In genomic region chr10:125719173-125720001, GRCh38 we compare ENCODE assay signal across 8 cellular contexts. TPM values are rescaled to one million over a fixed set of nuclear protein-coding genes. Genes with fewer than 3 reads are reported as not detected.
DNase-seq lines count a peak whose midpoint lies in the region; ATAC-seq and TF ChIP-seq lines count a peak whose summit lies in the region.

TSS of gene EDRF1 (plus strand) at chr10:125719709. CDS start at chr10:125719808, 99 bp downstream.

- peaks cover 30% of the 10 kb centered on the region for H3K4me1 Mint-ChIP-seq in activated naive CD4-positive, alpha-beta T cell treated with anti-CD3 and anti-CD28 coated beads for 36 hours (ENCODE audit: low read depth)

- H3K4me3 Mint-ChIP-seq in activated naive CD4-positive, alpha-beta T cell treated with anti-CD3 and anti-CD28 coated beads for 36 hours: peak within 1 kb of the TSS; percentile 88

- TF ChIP-seq POLR2A in gastroesophageal sphincter (IDR thresholded peaks at IDR 0.05): peak; percentile 72 to 80

- H3K4me1 ChIP-seq in gastroesophageal sphincter (peaks cover 4 to 24% (median 9%) of the 10 kb centered on the region in 3 donors), neutrophil (ENCODE audit: control insufficient read depth in 1 of 2, insufficient read depth in 1 of 2, low read depth in 1 of 2, low read length in 1 of 2) (peaks cover 15 to 19% of the 10 kb centered on the region in 2 experiments)

- H3K27ac ChIP-seq in gastroesophageal sphincter (peak within 1 kb of the TSS; percentile 78 to 97 (median 89)), neutrophil (peak within 1 kb of the TSS; percentile 83), substantia nigra (ENCODE audit: low read depth, low read length, poor library complexity, severe bottlenecking) (peak within 1 kb of the TSS; percentile 82)

- ATAC-seq in gastroesophageal sphincter: peak; percentile 100

- H3K4me3 ChIP-seq in HFF-Myc (replicated peaks; ENCODE audit: low read depth, low read length) (peak within 1 kb of the TSS; percentile 100), gastroesophageal sphincter (peak within 1 kb of the TSS; percentile 87 to 92), neutrophil (ENCODE audit: low read depth in 1 of 2, low read length in 1 of 2) (peak within 1 kb of the TSS; percentile 86 to 97)

- H3K27me3 ChIP-seq in gastroesophageal sphincter (no peaks in the 10 kb centered on the region), neutrophil (no peaks in the 10 kb centered on the region)

- no CpG with 5 or more reads among the region's 72 CpGs for WGBS in gastroesophageal sphincter (ENCODE audit: low coverage in 1 of 2), 2 donors

- no peaks in the 10 kb centered on the region for H3K27me3 Mint-ChIP-seq in activated naive CD4-positive, alpha-beta T cell treated with anti-CD3 and anti-CD28 coated beads for 36 hours (ENCODE audit: low read depth)

- H3K9me3 Mint-ChIP-seq in activated naive CD4-positive, alpha-beta T cell treated with anti-CD3 and anti-CD28 coated beads for 36 hours: peaks cover 6% of the 10 kb centered on the region

- H3K9me3 ChIP-seq in gastroesophageal sphincter: no peaks in the 10 kb centered on the region
- no peaks in the 10 kb centered on the region for H3K9me3 ChIP-seq in neutrophil

- peaks cover 20% of the 10 kb centered on the region for H3K36me3 Mint-ChIP-seq in activated naive CD4-positive, alpha-beta T cell treated with anti-CD3 and anti-CD28 coated beads for 36 hours (ENCODE audit: low read depth)

- peak within 1 kb of the TSS; percentile 98 for H3K27ac Mint-ChIP-seq in activated naive CD4-positive, alpha-beta T cell treated with anti-CD3 and anti-CD28 coated beads for 36 hours

- DNase-seq in GM03348 (ENCODE audit: low spot score): peak; percentile 99
- peak; percentile 97 for DNase-seq in HFF-Myc (ENCODE audit: extremely low read depth, low read depth)
- DNase-seq in NAMALWA (ENCODE audit: low spot score): peak; percentile 99
- DNase-seq in SK-N-DZ (ENCODE audit: low spot score): peak; percentile 99
- peak; percentile 99 for DNase-seq in activated naive CD4-positive, alpha-beta T cell treated with anti-CD3 and anti-CD28 coated beads for 36 hours
- DNase-seq in substantia nigra (lab: John Stamatoyannopoulos, UW): peak; percentile 80 to 99 (median 97)

- peaks cover 3 to 34% of the 10 kb centered on the region in 2 donors for H3K36me3 ChIP-seq in gastroesophageal sphincter
- H3K36me3 ChIP-seq in neutrophil: peaks cover 31% of the 10 kb centered on the region

- TF ChIP-seq CTCF in HFF-Myc (IDR thresholded peaks at IDR 0.05; ENCODE audit: low read depth, low read length, missing control alignments) (no peak), gastroesophageal sphincter (IDR thresholded peaks at IDR 0.05) (peak in 1 of 4 experiments; percentile 11), neutrophil (IDR thresholded peaks at IDR 0.05) (peak; percentile 25)

- intact Hi-C loops in activated naive CD4-positive, alpha-beta T cell treated with anti-CD3 and anti-CD28 coated beads for 36 hours (cut with micrococcal nuclease): loop anchor here (1.0 to 5.0 kb wide), 6 partner anchors 104 to 1302 kb away; partner anchors contain the start of genes BCCIP, FANK1, LHPP and OAT

- no peak for TF ChIP-seq EP300 in gastroesophageal sphincter (IDR thresholded peaks at IDR 0.05)

- CTCF ChIA-PET in activated naive CD4-positive, alpha-beta T cell treated with anti-CD3 and anti-CD28 coated beads for 36 hours (lab: Charles Lee): interaction anchor here (0.5 to 0.6 kb wide), 2 partner anchors 113 to 1066 kb away, joined by 3 read pairs; no protein-coding TSS in a partner anchor

RNA-seq across cellular contexts. Expression of gene EDRF1, which starts in this region (rescaled TPM):
- polyA plus RNA-seq in SK-N-DZ (2014; cell fraction: cytosol; rRNA removed): 32.4 and 39.4 TPM in 2 replicates
- polyA plus RNA-seq in SK-N-DZ (2014; cell fraction: nucleus; rRNA removed): 92.2 and 113 TPM in 2 replicates
- 10 to 100 TPM; 24.0 to 25.0 TPM for total RNA-seq in activated naive CD4-positive, alpha-beta T cell treated with anti-CD3 and anti-CD28 coated beads for 36 hours
- 10 to 100 TPM in 3 of 4 donors, 1 to 10 TPM in 1; 7.8 to 22.1 (median 15.8) TPM for total RNA-seq in gastroesophageal sphincter

Comparison
In these comparisons a context has a peak if more than half of its experiments do, and no peak if none do; other contexts are left out.
1. Peak in every context shown above with its lines: DNase-seq, ATAC-seq, H3K4me3 ChIP-seq and H3K27ac ChIP-seq.